Comparison of ENCODE assay signal across 24 cellular contexts in the genomic region with DNA sequence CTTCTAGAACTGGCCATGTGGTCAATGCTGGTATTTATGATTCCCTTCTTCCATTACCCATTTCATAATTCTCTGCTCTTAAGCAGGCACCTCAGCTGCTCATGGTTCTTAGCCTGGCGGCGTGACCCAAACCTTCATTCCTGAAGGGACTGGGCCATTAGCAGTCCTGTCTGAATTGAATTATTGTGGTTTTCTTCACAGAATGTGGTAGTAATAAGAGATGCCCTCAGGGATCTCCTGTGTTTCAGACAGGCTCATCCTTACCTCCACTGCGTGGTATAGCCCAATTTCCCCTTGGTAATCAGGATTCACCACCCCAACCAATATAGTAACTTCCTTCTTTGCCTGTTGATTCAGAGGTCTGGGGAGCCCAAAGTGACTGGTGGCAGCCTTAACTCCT. TPM values are rescaled to one million over a fixed set of nuclear protein-coding genes. Genes with fewer than 3 reads are reported as not detected.
"Had no signal": no experiment of that assay in that cellular context is flagged by ENCODE, and none has a peak within 500 bp of the region (broad histone marks: within the 10 kb centered on the region; RNA-seq: fewer than 3 reads in every experiment).

No MANE protein-coding gene starts in this region.

- H3K36me3 ChIP-seq: brain microvascular endothelial cell, esophagus muscularis mucosa, transverse colon had no signal

- DNase-seq: activated CD4-positive, alpha-beta memory T cell treated with anti-CD3 and anti-CD28 coated beads for 36 hours; activated CD4-positive, alpha-beta T cell treated with anti-CD3 and anti-CD28 coated beads, Interleukin-2, amount 10 ng/mL, durations not matched to agents 24 days and 14 days; activated CD8-positive, alpha-beta memory T cell treated with anti-CD3 and anti-CD28 coated beads, Interleukin-2, amount 50 U/mL, for 4 hours; activated effector memory CD4-positive, alpha-beta T cell treated with anti-CD3 and anti-CD28 coated beads, Interleukin-2, amount 50 U/mL, for 16 hours; activated naive CD4-positive, alpha-beta T cell treated with anti-CD3 and anti-CD28 coated beads for 36 hours; activated naive CD8-positive, alpha-beta T cell treated with anti-CD3 and anti-CD28 coated beads, Interleukin-2, amount 10 ng/mL, durations not matched to agents 7 days and 5 days; activated T-cell treated with anti-CD3 and anti-CD28 coated beads, Interleukin-2, amount 50 U/mL, for 1 hour; brain microvascular endothelial cell; caudate nucleus; glutamatergic neuron; kidney; right cardiac atrium; stimulated activated CD4-positive, alpha-beta T cell treated with anti-CD3 and anti-CD28 coated beads, Interleukin-2, amount 100 ng/mL, for 48 hours; stimulated activated naive CD8-positive, alpha-beta T cell treated with anti-CD3 and anti-CD28 coated beads, Interleukin-15, Interleukin-2, amounts not matched to agents 100 U/mL and 50 U/mL, for 24 hours; T-helper 9 cell; testis; transverse colon; WERI-Rb-1 had no signal

- H3K4me3 ChIP-seq: esophagus muscularis mucosa, testis, transverse colon had no signal

- H3K9me3 ChIP-seq: esophagus muscularis mucosa, testis, transverse colon had no signal

- H3K4me1 ChIP-seq: esophagus muscularis mucosa, testis had no signal

- ATAC-seq: activated CD4-positive, CD25-positive, alpha-beta regulatory T cell treated with anti-CD3 and anti-CD28 coated beads, Interleukin-2, amount 50 U/mL, for 24 hours; natural killer cell treated with Interleukin-12 subunit alpha and Interleukin-12 subunit beta and Interleukin-15 and Interleukin-18, amount 100 ng/mL, for 72 hours; right cardiac atrium; stimulated activated naive CD8-positive, alpha-beta T cell treated with anti-CD3 and anti-CD28 coated beads, Interleukin-15, Interleukin-2, amounts not matched to agents 100 U/mL and 50 U/mL, for 24 hours had no signal

- H3K27me3 ChIP-seq: brain microvascular endothelial cell, esophagus muscularis mucosa, testis, transverse colon had no signal

- H3K27ac ChIP-seq: brain microvascular endothelial cell, esophagus muscularis mucosa, testis, transverse colon had no signal

RNA-seq across cellular contexts. Expression of gene PKIB, which starts 37.6 kb away (rescaled TPM):
- total RNA-seq: activated CD4-positive, alpha-beta T cell treated with anti-CD3 and anti-CD28 coated beads, Interleukin-2, amount 10 ng/mL, durations not matched to agents 24 days and 14 days; activated CD8-positive, alpha-beta memory T cell treated with anti-CD3 and anti-CD28 coated beads for 36 hours; activated T-helper 1 cell treated with anti-CD3 and anti-CD28 coated beads, Interleukin-12 subunit alpha, Interleukin-12 subunit beta, Interleukin-2, Interleukin-4 antibody, amounts not matched to agents 30 ng/mL and 10 ng/mL and 1 ng/mL, durations not matched to agents 14 hours and 24 hours and 36 hours; natural killer cell treated with Interleukin-12 subunit alpha and Interleukin-12 subunit beta and Interleukin-15 and Interleukin-18, amount 100 ng/mL, for 72 hours; skeletal muscle tissue had no signal
